In genomic region chr10:26090032-26090431, GRCh38 we compare ENCODE assay signal across 18 cellular contexts.
"Had no signal": no experiment of that assay in that cellular context is flagged by ENCODE, and none has a peak within 500 bp of the region (broad histone marks: within the 10 kb centered on the region; RNA-seq: fewer than 3 reads in every experiment).

No MANE protein-coding gene starts in this region.

- DNase-seq: cortex of kidney; dorsolateral prefrontal cortex; effector CD8-positive, alpha-beta T cell; foreskin melanocyte; head of caudate nucleus; mammary epithelial cell; naive thymus-derived CD4-positive, alpha-beta T cell; nephron progenitor cell; retina; right lobe of liver; stimulated activated CD4-positive, alpha-beta T cell treated with anti-CD3 and anti-CD28 coated beads, Interleukin-4, amount 100 ng/mL, for 1 hour; stimulated activated CD8-positive, alpha-beta memory T cell treated with anti-CD3 and anti-CD28 coated beads, Interleukin-4, amount 100 ng/mL, for 48 hours; stimulated activated naive CD8-positive, alpha-beta T cell treated with anti-CD3 and anti-CD28 coated beads, Interleukin-15, Interleukin-2, amounts not matched to agents 100 U/mL and 50 U/mL, for 24 hours had no signal

- H3K27ac ChIP-seq: dorsolateral prefrontal cortex, hepatocyte, parathyroid adenoma, prostate gland, right lobe of liver, tibial nerve had no signal

- H3K9me3 ChIP-seq: prostate gland, right lobe of liver, tibial nerve had no signal

- ATAC-seq: naive thymus-derived CD4-positive, alpha-beta T cell; stimulated activated effector memory CD8-positive, alpha-beta T cell treated with anti-CD3 and anti-CD28 coated beads, Interleukin-12 subunit alpha, Interleukin-12 subunit beta, amount 100 ng/mL, for 72 hours; stimulated activated naive CD8-positive, alpha-beta T cell treated with anti-CD3 and anti-CD28 coated beads, Interleukin-15, Interleukin-2, amounts not matched to agents 100 U/mL and 50 U/mL, for 24 hours had no signal

- H3K4me1 ChIP-seq: parathyroid adenoma, prostate gland, right lobe of liver, tibial nerve had no signal

- H3K27me3 ChIP-seq: hepatocyte, right lobe of liver, tibial nerve had no signal

- H3K36me3 ChIP-seq: prostate gland, right lobe of liver, tibial nerve had no signal

- H3K4me3 ChIP-seq: dorsolateral prefrontal cortex, hepatocyte, prostate gland, right lobe of liver, tibial nerve had no signal
